In the genomic region with DNA sequence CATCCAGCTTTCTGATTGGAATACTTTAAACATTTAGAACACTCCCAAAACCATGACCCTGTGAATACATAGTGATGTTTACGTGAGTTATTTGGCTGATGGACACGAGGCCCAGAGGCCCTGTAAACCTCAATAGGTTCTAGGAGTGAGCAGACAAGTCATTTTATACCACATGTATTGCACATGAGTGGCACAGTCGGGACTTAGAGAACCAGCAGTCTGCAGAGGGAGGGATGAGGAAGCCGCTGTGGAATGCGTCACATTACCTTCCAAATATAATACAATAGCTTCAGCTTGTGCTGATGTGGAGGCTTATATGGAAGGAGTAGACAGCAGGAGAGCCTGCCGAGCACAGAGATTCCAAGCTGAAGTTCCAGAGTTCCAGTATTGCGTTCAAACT, we compare ENCODE assay signal across 13 cellular contexts.
DNase-seq lines count a peak whose midpoint lies in the region; ATAC-seq and TF ChIP-seq lines count a peak whose summit lies in the region.
"Had no signal": no experiment of that assay in that cellular context is flagged by ENCODE, and none has a peak within 500 bp of the region (broad histone marks: within the 10 kb centered on the region; RNA-seq: fewer than 3 reads in every experiment).

No MANE protein-coding gene starts in this region.

- TF ChIP-seq CTCF in AG10803 (conservative IDR thresholded peaks at IDR 0.05; ENCODE audit: low read length) (no peak), HFF-Myc (IDR thresholded peaks at IDR 0.05; ENCODE audit: low read depth, low read length, missing control alignments) (no peak), astrocyte of the spinal cord (IDR thresholded peaks at IDR 0.05; ENCODE audit: low read depth, low read length) (no peak)

- DNase-seq in AG10803 (ENCODE audit: low read depth) (peak; percentile 81), HFF-Myc (ENCODE audit: extremely low read depth, low read depth) (peak; percentile 35), astrocyte of the spinal cord (ENCODE audit: low read depth, low spot score) (peak; percentile 37), lung microvascular endothelial cell (ENCODE audit: low read depth in 2 of 2) (peak; percentile 5 to 54), kidney glomerular epithelial cell (lab: John Stamatoyannopoulos, UW) (no peak), D341Med (ENCODE audit: low spot score) (no peak)
- DNase-seq: activated CD4-positive, alpha-beta memory T cell treated with anti-CD3 and anti-CD28 coated beads, Interleukin-2, amount 10 ng/mL, durations not matched to agents 7 days and 5 days; activated T-cell treated with anti-CD3 and anti-CD28 coated beads, Interleukin-2, amount 50 U/mL, for 48 hours; Caco-2; NCI-H1436 had no signal

- in situ Hi-C loops in astrocyte of the spinal cord (cut with HindIII; ENCODE audit: low sequenced_read_pairs): no loop called here

- H3K4me3 ChIP-seq in AG10803 (ENCODE audit: low read length): no peak overlapping the region
- H3K4me3 ChIP-seq in HFF-Myc (replicated peaks; ENCODE audit: low read depth, low read length): no peak overlapping the region
- no peak overlapping the region for H3K4me3 ChIP-seq in astrocyte of the spinal cord (ENCODE audit: low read depth, low read length)
- H3K4me3 ChIP-seq: SJSA1 had no signal

- ATAC-seq in HG03280 (IDR thresholded peaks at IDR 0.05; ENCODE audit: unreplicated experiment) (no peak), GM21786 (IDR thresholded peaks at IDR 0.05; ENCODE audit: unreplicated experiment) (no peak)

Comparison
In these comparisons a context has a peak if more than half of its experiments do, and no peak if none do; other contexts are left out.
1. DNase-seq: peak in AG10803 (single experiment), HFF-Myc (single experiment), astrocyte of the spinal cord (single experiment) and lung microvascular endothelial cell (2 of 2); none in kidney glomerular epithelial cell (single experiment) and D341Med (single experiment).